In the genomic region with DNA sequence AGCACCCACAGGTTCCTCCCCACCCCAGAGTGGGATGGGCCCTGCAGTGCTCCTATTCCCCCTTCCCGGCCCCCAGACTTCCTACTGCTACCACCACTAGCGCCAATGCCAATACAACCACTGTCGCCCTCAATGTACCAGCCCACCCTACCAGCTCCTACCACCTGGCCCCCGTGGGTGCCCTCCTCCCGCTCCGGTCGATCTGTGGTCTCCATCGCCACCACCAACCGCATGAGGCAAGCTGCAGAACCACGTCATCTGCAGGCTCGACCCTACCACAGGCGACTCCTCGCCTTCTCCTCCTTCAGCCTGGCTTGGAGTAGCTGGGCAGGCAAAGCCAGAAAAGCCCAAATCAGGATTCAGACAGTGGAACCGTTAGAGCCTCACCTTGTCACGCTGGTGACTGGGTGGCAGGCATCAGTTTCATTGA, we compare ENCODE assay signal across 25 cellular contexts.
DNase-seq lines count a peak whose midpoint lies in the region; ATAC-seq, FAIRE-seq and TF ChIP-seq lines count a peak whose summit lies in the region.
"Had no signal": no experiment of that assay in that cellular context is flagged by ENCODE, and none has a peak within 500 bp of the region (broad histone marks: within the 10 kb centered on the region; RNA-seq: fewer than 3 reads in every experiment).

No MANE protein-coding gene starts in this region.

- 65% methylated on average over 15 of the region's 15 CpGs for WGBS in right lobe of liver (ENCODE audit: insufficient coverage, low coverage, low lambda C conversion rate, missing lambda C conversion rate)
- 21% methylated on average over 15 of the region's 15 CpGs for WGBS in HepG2 (ENCODE audit: low lambda C conversion rate)
- WGBS in endodermal cell (ENCODE audit: insufficient coverage in 1 of 2, insufficient read length in 1 of 2), 2 experiments, result 82 to 87% methylated on average over 14 to 15 of the region's 15 CpGs
- no CpG with 5 or more reads among the region's 15 CpGs for WGBS in neuronal stem cell (ENCODE audit: extremely low coverage in 2 of 2, insufficient read length in 2 of 2, insufficient replicate concordance in 1 of 2), 2 donors
- WGBS in thyroid gland, 2 donors, result 84 to 86% methylated on average over 15 of the region's 15 CpGs

- H2BK12ac ChIP-seq in neuronal stem cell (ENCODE audit: low read length), result no peak overlapping the region

- no peaks in the 10 kb centered on the region for H3K27me3 Mint-ChIP-seq in endodermal cell (ENCODE audit: insufficient read depth)
- H3K27me3 Mint-ChIP-seq in activated CD8-positive, alpha-beta memory T cell treated with anti-CD3 and anti-CD28 coated beads, Interleukin-2, amount 10 ng/mL, durations not matched to agents 7 days and 5 days, result peaks cover 14% of the 10 kb centered on the region
- H3K27me3 Mint-ChIP-seq: activated CD8-positive, alpha-beta T cell treated with anti-CD3 and anti-CD28 coated beads for 36 hours had no signal

- peaks cover 83% of the 10 kb centered on the region for H3K9me3 Mint-ChIP-seq in endodermal cell
- H3K9me3 Mint-ChIP-seq in activated CD8-positive, alpha-beta memory T cell treated with anti-CD3 and anti-CD28 coated beads, Interleukin-2, amount 10 ng/mL, durations not matched to agents 7 days and 5 days (ENCODE audit: low read depth), result no peaks in the 10 kb centered on the region
- H3K9me3 Mint-ChIP-seq: activated CD8-positive, alpha-beta T cell treated with anti-CD3 and anti-CD28 coated beads for 36 hours; T-helper 1 cell treated with Interleukin-12 subunit alpha and Interleukin-12 subunit beta and Interleukin-4 antibody, amounts not matched to agents 30 μg/mL and 1 μg/mL, for 36 hours had no signal

- H2AFZ ChIP-seq in HepG2 (ENCODE audit: low read length) (no peak overlapping the region), neuronal stem cell (ENCODE audit: low read length) (peak overlapping the region; percentile 4)

- TF ChIP-seq POLR2A in right lobe of liver (IDR thresholded peaks at IDR 0.05), result no peak
- TF ChIP-seq POLR2A in HepG2 (IDR thresholded peaks at IDR 0.05; ENCODE audit: insufficient read depth in 1 of 2, low read depth in 2 of 2, low read length in 2 of 2), result no peak
- no peak for TF ChIP-seq POLR2A in thyroid gland (IDR thresholded peaks at IDR 0.05)

- H3K4me3 ChIP-seq in right lobe of liver (no peak overlapping the region), HepG2 (replicated peaks in 1 of 3; ENCODE audit: insufficient read depth in 1 of 3, low read depth in 2 of 3, low read length in 3 of 3) (no peak overlapping the region), endodermal cell (ENCODE audit: low read length) (no peak overlapping the region), neuronal stem cell (ENCODE audit: low read length in 2 of 2) (no peak overlapping the region), thyroid gland (replicated peaks in 1 of 3) (no peak overlapping the region)
- H3K4me3 ChIP-seq: gastroesophageal sphincter, pancreas, smooth muscle cell, thoracic aorta had no signal

- TF ChIP-seq CTCF in right lobe of liver (IDR thresholded peaks at IDR 0.05), result no peak
- no peak for TF ChIP-seq CTCF in HepG2 (CRISPR knock-in tag; IDR thresholded peaks at IDR 0.05)
- TF ChIP-seq CTCF in endodermal cell (conservative IDR thresholded peaks at IDR 0.05), result no peak
- TF ChIP-seq CTCF in thyroid gland (IDR thresholded peaks at IDR 0.05), result no peak

- BruUV-seq in HepG2 (replicated peaks; lab: Mats Ljungman, UMichigan), result no TSS peak

- no peak overlapping the region for H2BK15ac ChIP-seq in neuronal stem cell (ENCODE audit: low read length)

- H3K4me1 Mint-ChIP-seq in endodermal cell, result no peaks in the 10 kb centered on the region
- H3K4me1 Mint-ChIP-seq in activated CD8-positive, alpha-beta memory T cell treated with anti-CD3 and anti-CD28 coated beads, Interleukin-2, amount 10 ng/mL, durations not matched to agents 7 days and 5 days, result no peaks in the 10 kb centered on the region
- H3K4me1 Mint-ChIP-seq: WTC11 had no signal

- H3K27ac ChIP-seq in right lobe of liver, result no peak overlapping the region
- H3K27ac ChIP-seq in HepG2 (ENCODE audit: extremely low read length, insufficient read depth, low read length), result no peak overlapping the region
- H3K27ac ChIP-seq in endodermal cell (ENCODE audit: low read depth, low read length), result no peak overlapping the region
- no peak overlapping the region for H3K27ac ChIP-seq in neuronal stem cell (replicated peaks; ENCODE audit: low read length)
- H3K27ac ChIP-seq in thyroid gland, result no peak overlapping the region
- H3K27ac ChIP-seq: brain microvascular endothelial cell, gastroesophageal sphincter, pancreas, thoracic aorta had no signal

- no peaks in the 10 kb centered on the region for H3K79me2 ChIP-seq in HepG2 (ENCODE audit: insufficient read depth, low read length)

- CTCF ChIA-PET in HepG2 (lab: Yijun Ruan, JAX; ENCODE audit: low intra/inter-chr PET ratio, low total read pairs), result no interaction called here
- CTCF ChIA-PET in activated CD8-positive, alpha-beta memory T cell treated with anti-CD3 and anti-CD28 coated beads, Interleukin-2, amount 10 ng/mL, durations not matched to agents 7 days and 5 days (lab: Charles Lee), result interaction anchor here (1.1 kb wide), 1 partner anchor 9 kb away, joined by 3 read pairs; no protein-coding TSS in a partner anchor

- no peak for TF ChIP-seq RAD21 in HepG2 (CRISPR knock-in tag; IDR thresholded peaks at IDR 0.05)

- H3K4me1 ChIP-seq in right lobe of liver (no peaks in the 10 kb centered on the region), HepG2 (ENCODE audit: insufficient read depth, low read length) (no peaks in the 10 kb centered on the region), endodermal cell (ENCODE audit: control insufficient read depth, insufficient read depth, low read length) (no peaks in the 10 kb centered on the region), neuronal stem cell (ENCODE audit: control insufficient read depth in 2 of 2, insufficient read depth in 1 of 2, low read depth in 1 of 2, low read length in 2 of 2) (no peaks in the 10 kb centered on the region), thyroid gland (no peaks in the 10 kb centered on the region)
- H3K4me1 ChIP-seq: gastroesophageal sphincter, pancreas had no signal

- no peaks in the 10 kb centered on the region for H3K79me1 ChIP-seq in neuronal stem cell (ENCODE audit: low read depth, low read length)

- H3K14ac ChIP-seq in neuronal stem cell (ENCODE audit: low read length), result no peak overlapping the region

- ATAC-seq in right lobe of liver (peak in 1 of 4 donors; percentile 42), HepG2 (no peak)
- ATAC-seq in activated CD8-positive, alpha-beta memory T cell treated with anti-CD3 and anti-CD28 coated beads, Interleukin-2, amount 10 ng/mL, durations not matched to agents 7 days and 5 days, result no peak
- ATAC-seq: activated CD8-positive, alpha-beta T cell treated with anti-CD3 and anti-CD28 coated beads for 36 hours; activated naive CD4-positive, alpha-beta T cell treated with anti-CD3 and anti-CD28 coated beads, Interleukin-2, amount 50 U/mL, for 72 hours; gastroesophageal sphincter; pancreas; WTC11 had no signal

- H3K27ac Mint-ChIP-seq in endodermal cell, result no peak overlapping the region
- no peak overlapping the region for H3K27ac Mint-ChIP-seq in activated CD8-positive, alpha-beta memory T cell treated with anti-CD3 and anti-CD28 coated beads, Interleukin-2, amount 10 ng/mL, durations not matched to agents 7 days and 5 days
- H3K27ac Mint-ChIP-seq: activated CD8-positive, alpha-beta T cell treated with anti-CD3 and anti-CD28 coated beads for 36 hours; activated naive CD4-positive, alpha-beta T cell treated with anti-CD3 and anti-CD28 coated beads, Interleukin-2, amount 50 U/mL, for 72 hours; T-helper 1 cell treated with Interleukin-12 subunit alpha and Interleukin-12 subunit beta and Interleukin-4 antibody, amounts not matched to agents 30 μg/mL and 1 μg/mL, for 36 hours; WTC11 had no signal

- POLR2A ChIA-PET in HepG2 (lab: Yijun Ruan, JAX), result no interaction called here

- H3K9ac ChIP-seq in HepG2 (ENCODE audit: insufficient read depth, low read depth, low read length), result no peak overlapping the region
- H3K9ac ChIP-seq in endodermal cell (ENCODE audit: extremely low read depth, low read length, poor library complexity, severe bottlenecking), result no peak overlapping the region
- no peak overlapping the region for H3K9ac ChIP-seq in neuronal stem cell (ENCODE audit: low read depth, low read length, poor library complexity)

- in situ Hi-C loops in HepG2 (cut with HindIII; ENCODE audit: extremely low pct_ligation_motif_present, low pct_unique_long_range_greater_than_20kb), result no loop called here

- no peak overlapping the region for H3K4me3 Mint-ChIP-seq in endodermal cell
- H3K4me3 Mint-ChIP-seq in activated CD8-positive, alpha-beta memory T cell treated with anti-CD3 and anti-CD28 coated beads, Interleukin-2, amount 10 ng/mL, durations not matched to agents 7 days and 5 days, result no peak overlapping the region
- H3K4me3 Mint-ChIP-seq: activated CD8-positive, alpha-beta T cell treated with anti-CD3 and anti-CD28 coated beads for 36 hours; CD14-positive monocyte; T-helper 1 cell treated with Interleukin-12 subunit alpha and Interleukin-12 subunit beta and Interleukin-4 antibody, amounts not matched to agents 30 μg/mL and 1 μg/mL, for 36 hours; WTC11 had no signal

- no peaks in the 10 kb centered on the region for H4K20me1 ChIP-seq in HepG2 (ENCODE audit: insufficient read depth, low read length)

- no peak for FAIRE-seq in HepG2 (lab: Jason Lieb, UNC)
- FAIRE-seq in RCC 7860 (lab: Jason Lieb, UNC), result no peak

- peaks cover 12% of the 10 kb centered on the region for H3K36me3 Mint-ChIP-seq in endodermal cell (ENCODE audit: low read depth)
- no peaks in the 10 kb centered on the region for H3K36me3 Mint-ChIP-seq in activated CD8-positive, alpha-beta memory T cell treated with anti-CD3 and anti-CD28 coated beads, Interleukin-2, amount 10 ng/mL, durations not matched to agents 7 days and 5 days
- H3K36me3 Mint-ChIP-seq: activated naive CD4-positive, alpha-beta T cell treated with anti-CD3 and anti-CD28 coated beads, Interleukin-2, amount 50 U/mL, for 72 hours; CD14-positive monocyte had no signal

- no peak overlapping the region for H2AK5ac ChIP-seq in neuronal stem cell (ENCODE audit: low read depth, low read length)

- H2BK120ac ChIP-seq in neuronal stem cell (ENCODE audit: low read depth, low read length), result no peak overlapping the region

- H3K4me2 ChIP-seq in HepG2 (ENCODE audit: low read depth, low read length) (no peak overlapping the region), neuronal stem cell (ENCODE audit: insufficient read depth, low read length, poor library complexity, severe bottlenecking) (no peak overlapping the region)
- H3K4me2 ChIP-seq: smooth muscle cell had no signal

- intact Hi-C loops in right lobe of liver (cut with DNase I), result no loop called here
- intact Hi-C loops in HepG2 (cut with micrococcal nuclease; ENCODE audit: unreplicated experiment), result no loop called here
- intact Hi-C loops in thyroid gland (cut with DNase I), result no loop called here

- H4K91ac ChIP-seq in neuronal stem cell (ENCODE audit: low read depth, low read length, poor library complexity), result no peak overlapping the region

- no peak overlapping the region for H3K4ac ChIP-seq in neuronal stem cell (ENCODE audit: low read length)

- H3K27me3 ChIP-seq in right lobe of liver (peaks cover 0 to 5% of the 10 kb centered on the region in 2 donors), HepG2 (ENCODE audit: control insufficient read depth in 1 of 2, insufficient read depth in 2 of 2, low read length in 2 of 2) (0 out of 5 replicates have a peak, but pooled peaks cover 0 to 3% of the 10 kb centered on the region in 2 experiments), endodermal cell (ENCODE audit: control insufficient read depth, insufficient read depth, low read length, poor library complexity, severe bottlenecking) (no peaks in the 10 kb centered on the region), neuronal stem cell (ENCODE audit: control insufficient read depth in 3 of 3, insufficient read depth in 3 of 3, low read depth in 1 of 3, low read length in 3 of 3) (peaks cover 0 to 5% (median 0%) of the 10 kb centered on the region in 3 experiments), thyroid gland (no peaks in the 10 kb centered on the region)
- H3K27me3 ChIP-seq: brain microvascular endothelial cell, gastroesophageal sphincter, pancreas had no signal

- H3K9me3 ChIP-seq in right lobe of liver, result no peaks in the 10 kb centered on the region
- no peaks in the 10 kb centered on the region for H3K9me3 ChIP-seq in HepG2 (ENCODE audit: low read length)
- H3K9me3 ChIP-seq in endodermal cell (ENCODE audit: control insufficient read depth, low read length), result peaks cover 76% of the 10 kb centered on the region
- H3K9me3 ChIP-seq in neuronal stem cell (replicated peaks in 1 of 2; ENCODE audit: control insufficient read depth in 2 of 2, insufficient read depth in 1 of 2, low read depth in 1 of 2, low read length in 2 of 2), result peaks cover 0 to 6% of the 10 kb centered on the region in 2 donors
- H3K9me3 ChIP-seq in thyroid gland, result no peaks in the 10 kb centered on the region
- H3K9me3 ChIP-seq: gastroesophageal sphincter, pancreas, thoracic aorta had no signal

- no peak overlapping the region for H3K18ac ChIP-seq in neuronal stem cell (ENCODE audit: low read length)

- H4K8ac ChIP-seq in neuronal stem cell (ENCODE audit: low read depth, low read length), result peak overlapping the region; percentile 52

- no peaks in the 10 kb centered on the region for H3K36me3 ChIP-seq in right lobe of liver
- H3K36me3 ChIP-seq in HepG2 (replicated peaks in 1 of 2; ENCODE audit: control insufficient read depth in 1 of 2, insufficient read depth in 2 of 2, low read length in 2 of 2), result no peaks in the 10 kb centered on the region
- H3K36me3 ChIP-seq in endodermal cell (ENCODE audit: control insufficient read depth, insufficient read depth, low read length), result no peaks in the 10 kb centered on the region
- H3K36me3 ChIP-seq in neuronal stem cell (replicated peaks in 1 of 2; ENCODE audit: control insufficient read depth in 2 of 2, insufficient read depth in 2 of 2, low read length in 2 of 2), result no peaks in the 10 kb centered on the region
- H3K36me3 ChIP-seq in thyroid gland, result no peaks in the 10 kb centered on the region
- H3K36me3 ChIP-seq: brain microvascular endothelial cell, gastroesophageal sphincter, pancreas, thoracic aorta had no signal

- DNase-seq in right lobe of liver (peak; percentile 19 to 56 (median 48)), HepG2 (ENCODE audit: low spot score) (no peak), endodermal cell (peak; percentile 43), neuronal stem cell (ENCODE audit: low spot score) (no peak), thyroid gland (no peak), RCC 7860 (ENCODE audit: low spot score) (no peak), NCI-H146 treated with DMSO at 0.1 percent for 48 hours (lab: John Stamatoyannopoulos, UW; ENCODE audit: unreplicated experiment) (no peak)
- no peak for DNase-seq in activated CD8-positive, alpha-beta memory T cell treated with anti-CD3 and anti-CD28 coated beads, Interleukin-2, amount 10 ng/mL, durations not matched to agents 7 days and 5 days
- DNase-seq: ACHN; activated CD8-positive, alpha-beta T cell treated with anti-CD3 and anti-CD28 coated beads for 36 hours; activated T-cell treated with anti-CD3 and anti-CD28 coated beads, Interleukin-2, amount 50 U/mL, for 48 hours; brain microvascular endothelial cell; dermis blood vessel endothelial cell; erythroblast; NCI-H2029; NCI-H446; NK-92 treated with Interleukin-12 subunit alpha and Interleukin-12 subunit beta, amount 100 ng/mL, for 24 hours had no signal

- H2BK5ac ChIP-seq in neuronal stem cell (ENCODE audit: low read length), result no peak overlapping the region

- no peak for TF ChIP-seq EP300 in HepG2 (IDR thresholded peaks at IDR 0.05; ENCODE audit: low read depth in 2 of 2, low read length in 2 of 2)
- TF ChIP-seq EP300 in HepG2 (CRISPR knock-in tag; IDR thresholded peaks at IDR 0.05; ENCODE audit: borderline replicate concordance), result no peak

- no peak overlapping the region for H3K23ac ChIP-seq in neuronal stem cell (ENCODE audit: low read depth, low read length, poor library complexity)

Comparison
In these comparisons a context has a peak if more than half of its experiments do, and no peak if none do; other contexts are left out.
1. DNase-seq: peak in right lobe of liver (3 of 3) and endodermal cell (single experiment); none in HepG2 (single experiment), neuronal stem cell (single experiment), thyroid gland (0 of 2), RCC 7860 (single experiment), activated CD8-positive, alpha-beta memory T cell treated with anti-CD3 and anti-CD28 coated beads, Interleukin-2, amount 10 ng/mL, durations not matched to agents 7 days and 5 days (single experiment) and NCI-H146 treated with DMSO at 0.1 percent for 48 hours (single experiment).